12 cellular contexts compared by ENCODE assay signal in the genomic region with DNA sequence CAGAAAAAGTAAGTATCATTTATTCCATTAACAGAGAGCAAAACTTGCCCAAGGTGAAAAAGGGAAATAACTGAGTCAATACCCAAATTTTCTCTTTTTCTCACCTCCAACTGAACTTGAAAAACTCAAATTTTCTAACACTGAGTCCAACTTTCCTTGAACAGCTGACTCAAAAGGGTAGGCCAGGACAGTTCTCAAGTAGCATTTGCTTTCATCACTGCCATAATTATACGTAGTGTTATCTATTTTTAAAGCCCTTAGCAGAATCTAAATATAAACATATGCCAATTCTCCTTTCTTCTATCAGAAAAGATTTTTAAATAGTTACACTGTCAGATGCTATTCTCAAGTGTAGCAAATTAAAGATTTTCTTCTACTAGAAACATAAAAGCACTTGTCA. TPM values are rescaled to one million over a fixed set of nuclear protein-coding genes. Genes with fewer than 3 reads are reported as not detected.
A peak's percentile ranks its signal among the peaks of the same experiment; 100 is the strongest.
DNase-seq lines count a peak whose midpoint lies in the region; ATAC-seq, FAIRE-seq and TF ChIP-seq lines count a peak whose summit lies in the region.
"Had no signal": no experiment of that assay in that cellular context is flagged by ENCODE, and none has a peak within 500 bp of the region (broad histone marks: within the 10 kb centered on the region; RNA-seq: fewer than 3 reads in every experiment).

No MANE protein-coding gene starts in this region.

- intact Hi-C loops in lower lobe of right lung (cut with DNase I), result no loop called here

- FAIRE-seq in GM19239 (lab: Jason Lieb, UNC), result no peak

- no peak for DNase-seq in stimulated activated naive CD8-positive, alpha-beta T cell treated with anti-CD3 and anti-CD28 coated beads, Interleukin-15, Interleukin-2, amounts not matched to agents 100 U/mL and 50 U/mL, for 24 hours
- DNase-seq in activated naive CD4-positive, alpha-beta T cell treated with anti-CD3 and anti-CD28 coated beads, Interleukin-2, amount 50 U/mL, for 72 hours (ENCODE audit: low spot score in 2 of 2), result no peak
- DNase-seq in lower lobe of right lung, result no peak
- DNase-seq in GM19239 (ENCODE audit: insufficient read length, low spot score), result no peak
- no peak for DNase-seq in cortex of kidney (lab: John Stamatoyannopoulos, UW)
- no peak for DNase-seq in DMS114 treated with DMSO at 0.1 percent for 48 hours (lab: John Stamatoyannopoulos, UW; ENCODE audit: unreplicated experiment)
- DNase-seq: left lung, retina, T1000 had no signal

- ATAC-seq in stimulated activated naive CD8-positive, alpha-beta T cell treated with anti-CD3 and anti-CD28 coated beads, Interleukin-15, Interleukin-2, amounts not matched to agents 100 U/mL and 50 U/mL, for 24 hours, result no peak
- ATAC-seq in activated naive CD4-positive, alpha-beta T cell treated with anti-CD3 and anti-CD28 coated beads, Interleukin-2, amount 50 U/mL, for 72 hours, result peak; percentile 14 to 19
- no peak for ATAC-seq in lower lobe of right lung
- no peak for ATAC-seq in activated CD4-positive, CD25-positive, alpha-beta regulatory T cell treated with anti-CD3 and anti-CD28 coated beads, Interleukin-2, amount 50 U/mL, for 24 hours
- ATAC-seq: left lung had no signal

- H3K4me3 ChIP-seq in lower lobe of right lung, result peak overlapping the region; percentile 1

- H3K27me3 ChIP-seq in lower lobe of right lung (ENCODE audit: low read depth), result no peaks in the 10 kb centered on the region
- H3K27me3 ChIP-seq: left lung had no signal

- no peaks in the 10 kb centered on the region for H3K9me3 ChIP-seq in lower lobe of right lung
- H3K9me3 ChIP-seq: left lung had no signal

- no peak overlapping the region for H3K27ac ChIP-seq in lower lobe of right lung
- H3K27ac ChIP-seq: left lung had no signal

- TF ChIP-seq CTCF in lower lobe of right lung (IDR thresholded peaks at IDR 0.05), result no peak

- H3K4me1 Mint-ChIP-seq in stimulated activated naive CD8-positive, alpha-beta T cell treated with anti-CD3 and anti-CD28 coated beads, Interleukin-15, Interleukin-2, amounts not matched to agents 100 ng/mL and 50 ng/mL, for 24 hours (ENCODE audit: low read depth), result peaks cover 82% of the 10 kb centered on the region

- H3K4me1 ChIP-seq in lower lobe of right lung, result peaks cover 70% of the 10 kb centered on the region

- H3K4me3 Mint-ChIP-seq in stimulated activated naive CD8-positive, alpha-beta T cell treated with anti-CD3 and anti-CD28 coated beads, Interleukin-15, Interleukin-2, amounts not matched to agents 100 ng/mL and 50 ng/mL, for 24 hours, result peak overlapping the region; percentile 71
- H3K4me3 Mint-ChIP-seq: dendritic cell treated with granulocyte-macrophage colony-stimulating factor and Interleukin-4, amounts not matched to agents 40 ng/mL and 50 ng/mL, for 4 days had no signal

- H3K9me3 Mint-ChIP-seq in stimulated activated naive CD8-positive, alpha-beta T cell treated with anti-CD3 and anti-CD28 coated beads, Interleukin-15, Interleukin-2, amounts not matched to agents 100 ng/mL and 50 ng/mL, for 24 hours, result no peaks in the 10 kb centered on the region
- peaks cover 0 to 3% of the 10 kb centered on the region in 2 donors for H3K9me3 Mint-ChIP-seq in activated naive CD4-positive, alpha-beta T cell treated with anti-CD3 and anti-CD28 coated beads, Interleukin-2, amount 50 U/mL, for 72 hours
- H3K9me3 Mint-ChIP-seq: dendritic cell treated with granulocyte-macrophage colony-stimulating factor and Interleukin-4, amounts not matched to agents 40 ng/mL and 50 ng/mL, for 4 days had no signal

- H3K27me3 Mint-ChIP-seq in stimulated activated naive CD8-positive, alpha-beta T cell treated with anti-CD3 and anti-CD28 coated beads, Interleukin-15, Interleukin-2, amounts not matched to agents 100 ng/mL and 50 ng/mL, for 24 hours, result no peaks in the 10 kb centered on the region
- H3K27me3 Mint-ChIP-seq: dendritic cell treated with granulocyte-macrophage colony-stimulating factor and Interleukin-4, amounts not matched to agents 40 ng/mL and 50 ng/mL, for 4 days had no signal

- peaks cover 14% of the 10 kb centered on the region for H3K36me3 ChIP-seq in lower lobe of right lung

- peaks cover 58% of the 10 kb centered on the region for H3K36me3 Mint-ChIP-seq in stimulated activated naive CD8-positive, alpha-beta T cell treated with anti-CD3 and anti-CD28 coated beads, Interleukin-15, Interleukin-2, amounts not matched to agents 100 ng/mL and 50 ng/mL, for 24 hours (ENCODE audit: low read depth)
- H3K36me3 Mint-ChIP-seq in activated naive CD4-positive, alpha-beta T cell treated with anti-CD3 and anti-CD28 coated beads, Interleukin-2, amount 50 U/mL, for 72 hours, result peaks cover 47 to 51% of the 10 kb centered on the region in 2 donors

- peak overlapping the region; percentile 69 for H3K27ac Mint-ChIP-seq in stimulated activated naive CD8-positive, alpha-beta T cell treated with anti-CD3 and anti-CD28 coated beads, Interleukin-15, Interleukin-2, amounts not matched to agents 100 ng/mL and 50 ng/mL, for 24 hours
- H3K27ac Mint-ChIP-seq in activated naive CD4-positive, alpha-beta T cell treated with anti-CD3 and anti-CD28 coated beads, Interleukin-2, amount 50 U/mL, for 72 hours, result peak overlapping the region; percentile 63 to 99

RNA-seq across cellular contexts. Expression of a gene that starts 3.5 kb away (rescaled TPM):
- 100 to 1,000 TPM in 1 of 2 donors, 10 to 100 TPM in 1; 82.1 to 107 TPM for total RNA-seq in activated naive CD4-positive, alpha-beta T cell treated with anti-CD3 and anti-CD28 coated beads, Interleukin-2, amount 50 U/mL, for 72 hours
- 192 TPM for total RNA-seq in lower lobe of right lung

RNA-seq across cellular contexts. Expression of a gene that starts 51.1 kb away (rescaled TPM):
- total RNA-seq in activated naive CD4-positive, alpha-beta T cell treated with anti-CD3 and anti-CD28 coated beads, Interleukin-2, amount 50 U/mL, for 72 hours, result 10 to 100 TPM; 53.1 to 62.9 TPM
- total RNA-seq in lower lobe of right lung, result 46.3 TPM

Comparison
In these comparisons a context has a peak if more than half of its experiments do, and no peak if none do; other contexts are left out.
1. ATAC-seq: peak in activated naive CD4-positive, alpha-beta T cell treated with anti-CD3 and anti-CD28 coated beads, Interleukin-2, amount 50 U/mL, for 72 hours (2 of 2); none in stimulated activated naive CD8-positive, alpha-beta T cell treated with anti-CD3 and anti-CD28 coated beads, Interleukin-15, Interleukin-2, amounts not matched to agents 100 U/mL and 50 U/mL, for 24 hours (single experiment), lower lobe of right lung (0 of 2) and activated CD4-positive, CD25-positive, alpha-beta regulatory T cell treated with anti-CD3 and anti-CD28 coated beads, Interleukin-2, amount 50 U/mL, for 24 hours (0 of 2).